ENCODE assay signal across 18 cellular contexts in the genomic region with DNA sequence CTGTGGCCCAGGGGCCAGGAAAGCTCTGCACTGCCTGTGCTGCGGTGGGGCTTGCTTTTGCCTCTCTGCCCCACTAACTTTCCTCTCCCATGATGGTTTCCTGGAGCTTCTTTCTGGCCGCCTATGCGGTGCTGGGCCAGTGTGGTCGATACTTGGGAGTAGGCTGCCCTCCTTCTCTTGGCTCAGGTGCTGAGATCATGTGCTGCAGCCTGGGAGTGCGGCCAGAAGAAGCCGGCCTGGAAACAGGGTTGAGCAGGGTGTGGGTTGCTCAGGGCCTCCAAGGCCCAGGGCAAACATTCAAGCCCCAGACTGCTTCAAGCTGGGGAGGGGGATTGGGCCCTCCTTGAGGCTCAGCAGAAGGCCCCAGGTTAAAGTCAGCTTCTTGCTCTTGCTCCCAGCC.
DNase-seq lines count a peak whose midpoint lies in the region; ATAC-seq, FAIRE-seq and TF ChIP-seq lines count a peak whose summit lies in the region.
"Had no signal": no experiment of that assay in that cellular context is flagged by ENCODE, and none has a peak within 500 bp of the region (broad histone marks: within the 10 kb centered on the region; RNA-seq: fewer than 3 reads in every experiment).

No MANE protein-coding gene starts in this region.

- H2BK20ac ChIP-seq in H9 (ENCODE audit: low read depth, low read length, poor library complexity, severe bottlenecking) = no peak overlapping the region

- H2AFZ ChIP-seq in H9 (ENCODE audit: low read length) (no peak overlapping the region), MM.1S (ENCODE audit: low read length) (no peak overlapping the region)

- no peaks in the 10 kb centered on the region for H3K9me3 Mint-ChIP-seq in H9
- H3K9me3 Mint-ChIP-seq: activated T-cell treated with anti-CD3 and anti-CD28 coated beads, Interleukin-2, amount 50 U/mL, for 4 hours; type B pancreatic cell had no signal

- no peak overlapping the region for H4K91ac ChIP-seq in H9 (ENCODE audit: insufficient read length, low read depth, low read length)

- H3K27me3 Mint-ChIP-seq in H9 (ENCODE audit: low read depth) = no peaks in the 10 kb centered on the region
- H3K27me3 Mint-ChIP-seq: CD8-positive, alpha-beta memory T cell had no signal

- H3K4me3 Mint-ChIP-seq in H9 = no peak overlapping the region
- H3K4me3 Mint-ChIP-seq: activated T-cell treated with anti-CD3 and anti-CD28 coated beads, Interleukin-2, amount 50 U/mL, for 4 hours; CD8-positive, alpha-beta memory T cell; type B pancreatic cell had no signal

- WGBS in H9 (ENCODE audit: extremely low coverage, insufficient read length, low lambda C conversion rate) = no CpG with 5 or more reads among the region's 6 CpGs
- 14 to 46% (median 38%) methylated on average over 6 of the region's 6 CpGs for WGBS in small intestine, 3 donors

- no peaks in the 10 kb centered on the region for H4K20me1 ChIP-seq in H9 (ENCODE audit: control insufficient read depth, insufficient read depth, insufficient read length)
- H4K20me1 ChIP-seq in MM.1S (ENCODE audit: insufficient read depth, low read length) = no peaks in the 10 kb centered on the region

- H3K79me2 ChIP-seq in H9 (ENCODE audit: insufficient read depth, low read length) (no peaks in the 10 kb centered on the region), MM.1S (ENCODE audit: low read length) (no peaks in the 10 kb centered on the region)

- no peak overlapping the region for H3K27ac ChIP-seq in H9 (ENCODE audit: insufficient read length, low read depth, low read length)
- H3K27ac ChIP-seq in small intestine (ENCODE audit: low read depth in 1 of 2, low read length in 1 of 2) = no peak overlapping the region
- H3K27ac ChIP-seq in MM.1S (ENCODE audit: low read length) = no peak overlapping the region
- H3K27ac ChIP-seq: epithelial cell of prostate had no signal

- no peak overlapping the region for H3T11ph ChIP-seq in H9 (ENCODE audit: low read length)

- TF ChIP-seq CTCF in H9 (conservative IDR thresholded peaks at IDR 0.05) (no peak), MM.1S (IDR thresholded peaks at IDR 0.05; ENCODE audit: low read length) (no peak)

- H3K23ac ChIP-seq in H9 (ENCODE audit: insufficient read length, low read depth, low read length) = no peak overlapping the region

- H3K23me2 ChIP-seq in H9 (ENCODE audit: insufficient read length, low read depth, low read length, poor library complexity, severe bottlenecking) = no peaks in the 10 kb centered on the region

- no peak overlapping the region for H3K4me3 ChIP-seq in small intestine (ENCODE audit: low read depth in 1 of 2, low read length in 2 of 2)
- no peak overlapping the region for H3K4me3 ChIP-seq in MM.1S (ENCODE audit: low read length)

- H3K27ac Mint-ChIP-seq in H9 = no peak overlapping the region
- H3K27ac Mint-ChIP-seq: CD8-positive, alpha-beta memory T cell; type B pancreatic cell had no signal

- H2BK120ac ChIP-seq in H9 (ENCODE audit: low read depth, low read length, poor library complexity, severe bottlenecking) = no peak overlapping the region

- peaks cover 2 to 9% of the 10 kb centered on the region in 2 experiments; a peak in 3 of 4 replicates for H3K4me1 Mint-ChIP-seq in H9
- H3K4me1 Mint-ChIP-seq: CD8-positive, alpha-beta memory T cell had no signal

- H3K79me1 ChIP-seq in H9 (ENCODE audit: insufficient read depth, low read depth, low read length, poor library complexity, severe bottlenecking) = no peaks in the 10 kb centered on the region

- no peak for DNase-seq in H9
- DNase-seq in midbrain (lab: John Stamatoyannopoulos, UW) = peak; percentile 66
- peak; percentile 42 for DNase-seq in small intestine
- no peak for DNase-seq in urothelium cell line (ENCODE audit: low spot score)
- no peak for DNase-seq in MM.1S
- no peak for DNase-seq in posterior vena cava (ENCODE audit: low spot score)
- DNase-seq: ACHN; activated CD4-positive, alpha-beta T cell treated with anti-CD3 and anti-CD28 coated beads, Interleukin-2, amount 50 U/mL, for 4 hours; activated T-cell treated with anti-CD3 and anti-CD28 coated beads, Interleukin-2, amount 50 U/mL, for 4 hours; CD8-positive, alpha-beta memory T cell; cortex of kidney; kidney; NCI-H1930; NCI-H524 had no signal

- peak overlapping the region; percentile 14 for H3K18ac ChIP-seq in H9 (ENCODE audit: insufficient read length, low read depth, low read length)

- no peaks in the 10 kb centered on the region for H3F3A ChIP-seq in MM.1S (ENCODE audit: insufficient read depth, low read length)

- FAIRE-seq in small intestine (lab: Jason Lieb, UNC) (no peak), urothelium cell line (lab: Jason Lieb, UNC) (no peak)
- FAIRE-seq: kidney had no signal

- H3K36me3 Mint-ChIP-seq in H9 (ENCODE audit: insufficient read depth in 1 of 3, low read depth in 3 of 3) = no peaks in the 10 kb centered on the region
- H3K36me3 Mint-ChIP-seq: CD8-positive, alpha-beta memory T cell; type B pancreatic cell had no signal

- no peaks in the 10 kb centered on the region for H3K27me3 ChIP-seq in H9 (ENCODE audit: insufficient read depth, low read length)
- no peaks in the 10 kb centered on the region for H3K27me3 ChIP-seq in small intestine (ENCODE audit: control insufficient read depth in 2 of 2, insufficient read depth in 2 of 2, low read length in 2 of 2)
- no peaks in the 10 kb centered on the region for H3K27me3 ChIP-seq in MM.1S (replicated peaks; ENCODE audit: insufficient read depth, low read length)

- no peak overlapping the region for H4K5ac ChIP-seq in H9 (ENCODE audit: insufficient read length, low read depth, low read length)

- no peak overlapping the region for H2BK12ac ChIP-seq in H9 (ENCODE audit: insufficient read length, low read depth, low read length)

- no peaks in the 10 kb centered on the region for H3K9me2 ChIP-seq in MM.1S (replicated peaks; ENCODE audit: insufficient read depth, low read length)

- H3K9me3 ChIP-seq in H9 (ENCODE audit: control insufficient read depth, low read depth, low read length) = no peaks in the 10 kb centered on the region
- H3K9me3 ChIP-seq in small intestine (ENCODE audit: control insufficient read depth, low read depth) = no peaks in the 10 kb centered on the region
- no peaks in the 10 kb centered on the region for H3K9me3 ChIP-seq in MM.1S (replicated peaks; ENCODE audit: insufficient read depth, low read length)

- ATAC-seq in esophagus mucosa (peak; percentile 72), GM21381 (IDR thresholded peaks at IDR 0.05; ENCODE audit: unreplicated experiment) (no peak)

- no peak overlapping the region for H3K14ac ChIP-seq in H9 (ENCODE audit: insufficient read depth, low read length)

- H4K8ac ChIP-seq in H9 (replicated peaks; ENCODE audit: insufficient read length, low read depth, low read length) = no peak overlapping the region

- H3K4me1 ChIP-seq in H9 (ENCODE audit: insufficient read depth, low read length) (no peaks in the 10 kb centered on the region; the same call in 1 of the 2 replicates), small intestine (ENCODE audit: control insufficient read depth in 2 of 2, insufficient read depth in 1 of 2, low read depth in 1 of 2, low read length in 1 of 2) (no peaks in the 10 kb centered on the region), MM.1S (ENCODE audit: low read length) (no peaks in the 10 kb centered on the region)

- no peak overlapping the region for H2BK5ac ChIP-seq in H9 (ENCODE audit: insufficient read length, low read length)

- no peak overlapping the region for H3K9ac ChIP-seq in H9 (ENCODE audit: extremely low read depth, insufficient read length, low read length)
- no peak overlapping the region for H3K9ac ChIP-seq in MM.1S (ENCODE audit: low read length)

- intact Hi-C loops in posterior vena cava (cut with DNase I) = no loop called here

- H3K4ac ChIP-seq in H9 (ENCODE audit: low read depth, low read length) = no peak overlapping the region

- H3K36me3 ChIP-seq in small intestine (ENCODE audit: control insufficient read depth in 2 of 2, insufficient read depth in 2 of 2, low read length in 2 of 2) (no peaks in the 10 kb centered on the region), MM.1S (replicated peaks; ENCODE audit: insufficient read depth, low read length) (no peaks in the 10 kb centered on the region)

- H2BK15ac ChIP-seq in H9 (ENCODE audit: low read depth, low read length) = no peak overlapping the region

- H2AK5ac ChIP-seq in H9 (ENCODE audit: insufficient read length, low read length) = no peak overlapping the region

- H3K4me2 ChIP-seq in H9 (ENCODE audit: insufficient read depth, insufficient read length, low read length) (no peak overlapping the region), MM.1S (ENCODE audit: low read depth, low read length) (no peak overlapping the region)

- H3K56ac ChIP-seq in H9 (ENCODE audit: insufficient read length, low read depth, low read length) = no peak overlapping the region

Comparison
In these comparisons a context has a peak if more than half of its experiments do, and no peak if none do; other contexts are left out.
1. DNase-seq: peak in midbrain (single experiment) and small intestine (single experiment); none in H9 (single experiment), urothelium cell line (single experiment), MM.1S (single experiment) and posterior vena cava (single experiment).